8 cellular contexts compared by ENCODE assay signal in genomic region chr15:80404719-80405553, GRCh38. TPM values are rescaled to one million over a fixed set of nuclear protein-coding genes. Genes with fewer than 3 reads are reported as not detected.
DNase-seq lines count a peak whose midpoint lies in the region; TF ChIP-seq lines count a peak whose summit lies in the region.

No MANE protein-coding gene starts in this region.

- no peak for TF ChIP-seq POLR2A in spleen (IDR thresholded peaks at IDR 0.05)

- H3K36me3 ChIP-seq in HEK293 (ENCODE audit: control insufficient read depth in 2 of 2, insufficient read depth in 1 of 2, low read length in 2 of 2) (no peaks in the 10 kb centered on the region), ascending aorta (no peaks in the 10 kb centered on the region), iPS-18a (ENCODE audit: control insufficient read depth, low read depth, low read length) (no peaks in the 10 kb centered on the region), spleen (no peaks in the 10 kb centered on the region)

- H3K9ac ChIP-seq in iPS-18a (ENCODE audit: low read length): peak overlapping the region; percentile 46

- POLR2A ChIA-PET in HEK293 (lab: Yijun Ruan, JAX): interaction anchor here (0.5 to 0.7 kb wide), 2 partner anchors 36 to 605 kb away, joined by 3 to 4 read pairs; no protein-coding TSS in a partner anchor

- WGBS in spleen, 5 donors: 6 to 7% (median 7%) methylated on average over 35 to 38 of the region's 38 CpGs

- no peaks in the 10 kb centered on the region for H3K9me3 ChIP-seq in HEK293 (ENCODE audit: control insufficient read depth, insufficient read depth, low read depth, low read length)
- no peaks in the 10 kb centered on the region for H3K9me3 ChIP-seq in ascending aorta
- H3K9me3 ChIP-seq in iPS-18a (ENCODE audit: control insufficient read depth, low read depth, low read length): no peaks in the 10 kb centered on the region
- H3K9me3 ChIP-seq in spleen: no peaks in the 10 kb centered on the region

- H3K27me3 ChIP-seq in ascending aorta (no peaks in the 10 kb centered on the region), iPS-18a (ENCODE audit: control insufficient read depth, insufficient read depth, low read length) (peaks cover 36% of the 10 kb centered on the region), spleen (replicated peaks in 1 of 7) (peaks cover 0 to 89% (median 31%) of the 10 kb centered on the region in 7 donors)

- DNase-seq in AG09309 (ENCODE audit: low read depth): no peak
- no peak for DNase-seq in ascending aorta (ENCODE audit: low spot score in 2 of 2)
- DNase-seq in spleen: no peak
- DNase-seq in GDM1 (lab: John Stamatoyannopoulos, UW): no peak
- DNase-seq in NCI-H2107 treated with DMSO at 0.1 percent for 48 hours (lab: John Stamatoyannopoulos, UW; ENCODE audit: unreplicated experiment): no peak
- no peak for DNase-seq in NK-92 treated with Interleukin-12 subunit alpha and Interleukin-12 subunit beta, amount 100 ng/mL, for 24 hours (lab: John Stamatoyannopoulos, UW)

- H3K4me3 ChIP-seq in AG09309 (ENCODE audit: control insufficient read depth, low read depth, low read length) (peak overlapping the region; percentile 39), HEK293 (ENCODE audit: low read depth, low read length) (peak overlapping the region; percentile 62), ascending aorta (peak overlapping the region; percentile 64 to 70), iPS-18a (ENCODE audit: low read length) (peak overlapping the region; percentile 52), spleen (peak overlapping the region; percentile 24 to 63 (median 44))

- TF ChIP-seq CTCF in AG09309 (IDR thresholded peaks at IDR 0.05; ENCODE audit: control insufficient read depth, insufficient read depth, low read depth, low read length, missing control alignments): no peak
- TF ChIP-seq CTCF in HEK293 (tag by site-specific recombination; IDR thresholded peaks at IDR 0.05): no peak
- TF ChIP-seq CTCF in ascending aorta (IDR thresholded peaks at IDR 0.05): no peak
- TF ChIP-seq CTCF in spleen (IDR thresholded peaks at IDR 0.05 in 8 of 11, conservative IDR thresholded peaks at IDR 0.05 in 3 of 11): no peak

- CTCF ChIA-PET in HEK293 (lab: Yijun Ruan, JAX): interaction anchor here (3.9 kb wide), 1 partner anchor 14 kb away, joined by 19 read pairs; no protein-coding TSS in a partner anchor

- H3K4me1 ChIP-seq in HEK293 (ENCODE audit: control insufficient read depth, insufficient read depth, low read length): peaks cover 9% of the 10 kb centered on the region
- H3K4me1 ChIP-seq in ascending aorta: peaks cover 0 to 3% of the 10 kb centered on the region in 2 donors
- H3K4me1 ChIP-seq in iPS-18a (ENCODE audit: control insufficient read depth, low read depth, low read length): peaks cover 4% of the 10 kb centered on the region
- peaks cover 0 to 24% (median 11%) of the 10 kb centered on the region in 6 donors for H3K4me1 ChIP-seq in spleen

- H3K27ac ChIP-seq in HEK293 (ENCODE audit: extremely low read depth, low read depth, low read length) (peak overlapping the region; percentile 91), ascending aorta (peak overlapping the region in 1 of 2 donors; percentile 44), iPS-18a (ENCODE audit: low read length) (no peak overlapping the region), spleen (peak overlapping the region in 5 of 8 donors; percentile 31 to 60 (median 47))

- intact Hi-C loops in ascending aorta (cut with DNase I) (no loop called here), spleen (cut with DNase I; ENCODE audit: low total_unique reads) (no loop called here)

TF ChIP-seq in HEK293, 187 proteins besides CTCF, POLR2A, EP300 and RAD21 (continues in another document):
- TF ChIP-seq ZFHX2 (tag by site-specific recombination; conservative IDR thresholded peaks at IDR 0.05) (peak; percentile 60), IKZF3 (tag by site-specific recombination; IDR thresholded peaks at IDR 0.05) (peak; percentile 45; the same call in 1 of the 2 replicates), ZBTB11 (tag by site-specific recombination; conservative IDR thresholded peaks at IDR 0.05; ENCODE audit: low read depth) (peak; percentile 41; the same call in 1 of the 2 replicates), ZNF664 (tag by site-specific recombination; IDR thresholded peaks at IDR 0.05) (no peak), SCRT1 (tag by site-specific recombination; IDR thresholded peaks at IDR 0.05; ENCODE audit: borderline replicate concordance) (no peak), ZNF157 (tag by site-specific recombination; IDR thresholded peaks at IDR 0.05) (no peak), ZBTB26 (tag by site-specific recombination; optimal IDR thresholded peaks at IDR 0.05) (peak; percentile 27), ZNF398 (tag by site-specific recombination; IDR thresholded peaks at IDR 0.05) (no peak), ZBTB8A (tag by site-specific recombination; IDR thresholded peaks at IDR 0.05) (peak; percentile 42; the same call in 1 of the 2 replicates), SETDB1 (IDR thresholded peaks at IDR 0.05; ENCODE audit: insufficient read length, low read length) (no peak), ZNF121 (tag by site-specific recombination; IDR thresholded peaks at IDR 0.05) (no peak), ZNF18 (tag by site-specific recombination; IDR thresholded peaks at IDR 0.05) (no peak), ZFP69B (tag by site-specific recombination; IDR thresholded peaks at IDR 0.05) (no peak), ZEB2 (tag by site-specific recombination; IDR thresholded peaks at IDR 0.05) (0 out of 2 replicates have a peak, but pooled peaks have one; percentile 25), FEZF1 (tag by site-specific recombination; IDR thresholded peaks at IDR 0.05) (no peak), ZNF621 (tag by site-specific recombination; IDR thresholded peaks at IDR 0.05) (no peak)

RNA-seq across cellular contexts. Expression of gene ARNT2, which starts 0.8 kb away (rescaled TPM):
- 6.4 TPM for total RNA-seq in ascending aorta
- total RNA-seq in spleen: 10 to 100 TPM in 5 of 7 donors, 1 to 10 TPM in 2; 5.0 to 12.3 (median 11.2) TPM
- polyA plus RNA-seq in spleen: 1 to 10 TPM; 1.9 to 2.4 (median 1.9) TPM
